Comparison of ENCODE assay signal across 21 cellular contexts in genomic region chr1:94100129-94100784, GRCh38. TPM values are rescaled to one million over a fixed set of nuclear protein-coding genes. Genes with fewer than 3 reads are reported as not detected.
"Had no signal": no experiment of that assay in that cellular context is flagged by ENCODE, and none has a peak within 500 bp of the region (broad histone marks: within the 10 kb centered on the region; RNA-seq: fewer than 3 reads in every experiment).

No MANE protein-coding gene starts in this region.

- H3K4me1 Mint-ChIP-seq: memory B cell had no signal

- H3K9me3 ChIP-seq: gastroesophageal sphincter, heart right ventricle, left lung, tibial nerve had no signal

- H3K36me3 ChIP-seq: gastroesophageal sphincter, heart right ventricle, left lung, tibial nerve had no signal

- H3K9me3 Mint-ChIP-seq: activated naive CD4-positive, alpha-beta T cell treated with anti-CD3 and anti-CD28 coated beads for 36 hours; activated naive CD8-positive, alpha-beta T cell treated with anti-CD3 and anti-CD28 coated beads, Interleukin-2, amount 50 U/mL, for 24 hours; activated T-helper 2 cell treated with anti-CD3 and anti-CD28 coated beads, Interferon-gamma antibody, Interleukin-2, Interleukin-4, amounts not matched to agents 10 μg/mL and 5 μg/mL and 100 μg/mL, durations not matched to agents 14 hours and 24 hours and 36 hours; endodermal cell; memory B cell; T-cell had no signal

- FAIRE-seq: islet of Langerhans had no signal

- H3K27ac ChIP-seq: gastroesophageal sphincter, left lung, tibial nerve had no signal

- H3K27ac Mint-ChIP-seq: activated CD8-positive, alpha-beta memory T cell treated with anti-CD3 and anti-CD28 coated beads, Interleukin-2, amount 10 ng/mL, durations not matched to agents 7 days and 5 days; activated naive CD4-positive, alpha-beta T cell treated with anti-CD3 and anti-CD28 coated beads for 36 hours; activated naive CD8-positive, alpha-beta T cell treated with anti-CD3 and anti-CD28 coated beads, Interleukin-2, amount 50 U/mL, for 24 hours; activated T-helper 2 cell treated with anti-CD3 and anti-CD28 coated beads, Interferon-gamma antibody, Interleukin-2, Interleukin-4, amounts not matched to agents 10 μg/mL and 5 μg/mL and 100 μg/mL, durations not matched to agents 14 hours and 24 hours and 36 hours; endodermal cell; memory B cell; T-cell had no signal

- H3K4me3 Mint-ChIP-seq: activated CD8-positive, alpha-beta memory T cell treated with anti-CD3 and anti-CD28 coated beads, Interleukin-2, amount 10 ng/mL, durations not matched to agents 7 days and 5 days; activated naive CD4-positive, alpha-beta T cell treated with anti-CD3 and anti-CD28 coated beads for 36 hours; activated naive CD8-positive, alpha-beta T cell treated with anti-CD3 and anti-CD28 coated beads, Interleukin-2, amount 50 U/mL, for 24 hours; endodermal cell; memory B cell; T-cell had no signal

- DNase-seq: activated CD4-positive, alpha-beta T cell treated with anti-CD3 and anti-CD28 coated beads, Interleukin-2, amount 50 U/mL, for 48 hours; activated CD4-positive, CD25-positive, alpha-beta regulatory T cell treated with anti-CD3 and anti-CD28 coated beads, Interleukin-2, amount 50 U/mL, for 72 hours; activated CD8-positive, alpha-beta memory T cell treated with anti-CD3 and anti-CD28 coated beads, Interleukin-2, amount 10 ng/mL, durations not matched to agents 7 days and 5 days; activated naive CD4-positive, alpha-beta T cell treated with anti-CD3 and anti-CD28 coated beads for 36 hours; activated naive CD8-positive, alpha-beta T cell treated with anti-CD3 and anti-CD28 coated beads, Interleukin-2, amount 50 U/mL, for 24 hours; activated T-cell treated with anti-CD3 and anti-CD28 coated beads, Interleukin-2, amount 50 U/mL, for 1 hour; endodermal cell; erythroblast; heart right ventricle; left lung; stimulated activated CD4-positive, alpha-beta T cell treated with anti-CD3 and anti-CD28 coated beads, Interleukin-4, amount 100 ng/mL, for 24 hours; stimulated activated naive CD4-positive, alpha-beta T cell; T-cell; T-helper 9 cell had no signal

- ATAC-seq: activated CD8-positive, alpha-beta memory T cell treated with anti-CD3 and anti-CD28 coated beads, Interleukin-2, amount 10 ng/mL, durations not matched to agents 7 days and 5 days; activated naive CD8-positive, alpha-beta T cell treated with anti-CD3 and anti-CD28 coated beads, Interleukin-2, amount 50 U/mL, for 24 hours; gastroesophageal sphincter; heart right ventricle; left lung; T-cell had no signal

- H3K36me3 Mint-ChIP-seq: activated CD8-positive, alpha-beta memory T cell treated with anti-CD3 and anti-CD28 coated beads, Interleukin-2, amount 10 ng/mL, durations not matched to agents 7 days and 5 days; memory B cell; T-cell had no signal

- H3K4me3 ChIP-seq: dorsolateral prefrontal cortex, gastroesophageal sphincter, heart right ventricle, left lung, tibial nerve had no signal

RNA-seq across cellular contexts. Expression of gene ABCA4, which starts 20.7 kb away (rescaled TPM):
- total RNA-seq: activated CD8-positive, alpha-beta memory T cell treated with anti-CD3 and anti-CD28 coated beads, Interleukin-2, amount 10 ng/mL, durations not matched to agents 7 days and 5 days; activated T-helper 2 cell treated with anti-CD3 and anti-CD28 coated beads, Interferon-gamma antibody, Interleukin-2, Interleukin-4, amounts not matched to agents 10 μg/mL and 5 μg/mL and 100 μg/mL, durations not matched to agents 14 hours and 24 hours and 36 hours; T-cell had no signal
- polyA plus RNA-seq: neural cell had no signal
